In the genomic region with DNA sequence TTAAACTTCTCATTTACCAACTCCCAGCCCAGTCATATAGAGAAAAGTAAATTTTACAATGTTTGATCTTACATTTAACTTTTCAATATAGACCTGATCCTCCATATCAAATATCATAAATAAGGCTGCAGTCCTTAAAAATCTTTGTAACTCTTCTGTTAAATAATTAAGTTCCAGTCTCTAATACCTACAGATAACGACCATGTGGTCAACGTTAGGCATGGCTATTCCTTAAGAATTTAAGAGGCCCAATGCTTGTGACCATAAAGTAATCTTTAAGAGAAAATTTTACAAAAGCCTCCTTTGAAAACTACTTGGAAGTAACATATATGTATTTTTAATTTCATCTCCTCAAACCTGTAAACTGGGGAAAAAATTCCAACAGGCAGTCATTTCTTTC, we compare ENCODE assay signal across 12 cellular contexts. TPM values are rescaled to one million over a fixed set of nuclear protein-coding genes. Genes with fewer than 3 reads are reported as not detected.
DNase-seq lines count a peak whose midpoint lies in the region; ATAC-seq, FAIRE-seq and TF ChIP-seq lines count a peak whose summit lies in the region.
"Had no signal": no experiment of that assay in that cellular context is flagged by ENCODE, and none has a peak within 500 bp of the region (broad histone marks: within the 10 kb centered on the region; RNA-seq: fewer than 3 reads in every experiment).

No MANE protein-coding gene starts in this region.

- H3K27ac ChIP-seq in SJCRH30: peak overlapping the region; percentile 95; the same call in 1 of the 2 replicates
- H3K27ac ChIP-seq: esophagus squamous epithelium had no signal

- TF ChIP-seq CTCF in fibroblast of mammary gland (conservative IDR thresholded peaks at IDR 0.05; ENCODE audit: control insufficient read depth, insufficient read depth, low read depth, low read length) (no peak), type B pancreatic cell (conservative IDR thresholded peaks at IDR 0.05) (no peak)

- no peaks in the 10 kb centered on the region for H3K9me3 ChIP-seq in SJCRH30 (replicated peaks)
- H3K9me3 ChIP-seq: esophagus squamous epithelium had no signal

- H3K27ac Mint-ChIP-seq in stimulated activated naive CD8-positive, alpha-beta T cell treated with anti-CD3 and anti-CD28 coated beads, Interleukin-15, Interleukin-2, amounts not matched to agents 100 ng/mL and 50 ng/mL, for 24 hours: no peak overlapping the region
- no peak overlapping the region for H3K27ac Mint-ChIP-seq in type B pancreatic cell

- no peaks in the 10 kb centered on the region for H3K27me3 Mint-ChIP-seq in stimulated activated naive CD8-positive, alpha-beta T cell treated with anti-CD3 and anti-CD28 coated beads, Interleukin-15, Interleukin-2, amounts not matched to agents 100 ng/mL and 50 ng/mL, for 24 hours
- no peaks in the 10 kb centered on the region for H3K27me3 Mint-ChIP-seq in type B pancreatic cell

- peak overlapping the region; percentile 92 for H3K4me3 ChIP-seq in SJCRH30
- peak overlapping the region; percentile 92 for H3K4me3 ChIP-seq in fibroblast of mammary gland (ENCODE audit: control insufficient read depth, low read depth, low read length)

- peak overlapping the region; percentile 94 for H3K4me3 Mint-ChIP-seq in stimulated activated naive CD8-positive, alpha-beta T cell treated with anti-CD3 and anti-CD28 coated beads, Interleukin-15, Interleukin-2, amounts not matched to agents 100 ng/mL and 50 ng/mL, for 24 hours
- H3K4me3 Mint-ChIP-seq in type B pancreatic cell: peak overlapping the region; percentile 75

- no peak for TF ChIP-seq POLR2A in GM12892 (IDR thresholded peaks at IDR 0.05; ENCODE audit: low read depth, low read length)

- H3K9me3 Mint-ChIP-seq in stimulated activated naive CD8-positive, alpha-beta T cell treated with anti-CD3 and anti-CD28 coated beads, Interleukin-15, Interleukin-2, amounts not matched to agents 100 ng/mL and 50 ng/mL, for 24 hours: no peaks in the 10 kb centered on the region
- H3K9me3 Mint-ChIP-seq in type B pancreatic cell: no peaks in the 10 kb centered on the region

- H3K4me1 Mint-ChIP-seq in stimulated activated naive CD8-positive, alpha-beta T cell treated with anti-CD3 and anti-CD28 coated beads, Interleukin-15, Interleukin-2, amounts not matched to agents 100 ng/mL and 50 ng/mL, for 24 hours (ENCODE audit: low read depth): peaks cover 60% of the 10 kb centered on the region
- H3K4me1 Mint-ChIP-seq in type B pancreatic cell (ENCODE audit: unreplicated experiment): peaks cover 35% of the 10 kb centered on the region

- H3K36me3 ChIP-seq in SJCRH30: peaks cover 60% of the 10 kb centered on the region
- H3K36me3 ChIP-seq: esophagus squamous epithelium had no signal

- peaks cover 66% of the 10 kb centered on the region for H3K36me3 Mint-ChIP-seq in stimulated activated naive CD8-positive, alpha-beta T cell treated with anti-CD3 and anti-CD28 coated beads, Interleukin-15, Interleukin-2, amounts not matched to agents 100 ng/mL and 50 ng/mL, for 24 hours (ENCODE audit: low read depth)
- H3K36me3 Mint-ChIP-seq in type B pancreatic cell: peaks cover 12% of the 10 kb centered on the region

- no peaks in the 10 kb centered on the region for H3K27me3 ChIP-seq in SJCRH30
- H3K27me3 ChIP-seq: esophagus squamous epithelium had no signal

- H3K4me1 ChIP-seq in SJCRH30: peaks cover 10% of the 10 kb centered on the region

- no peak for DNase-seq in stimulated activated naive CD8-positive, alpha-beta T cell treated with anti-CD3 and anti-CD28 coated beads, Interleukin-15, Interleukin-2, amounts not matched to agents 100 U/mL and 50 U/mL, for 24 hours
- DNase-seq in SJCRH30 (no peak), fibroblast of mammary gland (ENCODE audit: low read depth) (no peak), type B pancreatic cell (ENCODE audit: extremely low spot score, unreplicated experiment) (no peak), activated gamma-delta T cell (lab: John Stamatoyannopoulos, UW) (no peak), GM12892 (ENCODE audit: insufficient read length) (no peak), iPS-NIHi7 (ENCODE audit: extremely low spot score) (no peak)
- DNase-seq: activated CD8-positive, alpha-beta memory T cell treated with anti-CD3 and anti-CD28 coated beads, Interleukin-2, amount 50 U/mL, for 48 hours; esophagus squamous epithelium; NCI-H748 treated with DMSO at 0.1 percent for 48 hours; stimulated activated CD8-positive, alpha-beta memory T cell treated with anti-CD3 and anti-CD28 coated beads, Interleukin-4, amount 100 ng/mL, for 48 hours had no signal

- no peak for ATAC-seq in stimulated activated naive CD8-positive, alpha-beta T cell treated with anti-CD3 and anti-CD28 coated beads, Interleukin-15, Interleukin-2, amounts not matched to agents 100 U/mL and 50 U/mL, for 24 hours

- FAIRE-seq in GM12892 (lab: Jason Lieb, UNC): no peak

RNA-seq across cellular contexts. Expression of gene FBXO5, which starts 1.6 kb away (rescaled TPM):
- 101 and 114 TPM in 2 replicates for total RNA-seq in SJCRH30 (2014; rRNA removed; shearing (Covaris generic))
- total RNA-seq in type B pancreatic cell (ENCODE audit: low replicate concordance): 10.7 and 29.6 TPM in 2 replicates
- polyA plus RNA-seq in GM12892 (2012; ENCODE audit: missing spikeins): 31.1 TPM

RNA-seq across cellular contexts. Expression of gene MTRF1L, which starts 21.3 kb away (rescaled TPM):
- 23.7 and 26.0 TPM in 2 replicates for total RNA-seq in SJCRH30 (2014; rRNA removed; shearing (Covaris generic))
- total RNA-seq in type B pancreatic cell (ENCODE audit: low replicate concordance): 17.3 and 18.8 TPM in 2 replicates
- 12.9 TPM for polyA plus RNA-seq in GM12892 (2012; ENCODE audit: missing spikeins)
